In the genomic region with DNA sequence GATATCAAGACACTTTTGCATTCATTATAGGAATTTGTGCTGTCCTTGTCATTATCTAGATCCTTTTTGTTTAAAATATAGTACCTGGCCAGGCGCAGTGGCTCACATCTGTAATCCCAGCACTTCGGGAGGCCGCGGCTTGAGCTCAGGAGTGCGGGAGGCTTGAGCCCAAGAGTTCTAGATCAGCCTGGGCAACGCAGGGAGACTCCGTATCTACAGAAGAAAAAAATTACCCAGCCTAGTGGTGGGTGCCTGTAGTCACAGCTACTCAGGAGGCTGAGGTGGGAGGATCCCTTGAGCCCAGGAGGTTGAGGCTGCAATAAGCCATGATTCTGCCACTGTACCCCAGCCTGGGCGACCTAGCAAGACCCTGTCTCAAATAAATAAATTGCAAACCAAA, we compare ENCODE assay signal across 6 cellular contexts. TPM values are rescaled to one million over a fixed set of nuclear protein-coding genes. Genes with fewer than 3 reads are reported as not detected.
A peak's percentile ranks its signal among the peaks of the same experiment; 100 is the strongest.
DNase-seq lines count a peak whose midpoint lies in the region; ATAC-seq and TF ChIP-seq lines count a peak whose summit lies in the region.

No MANE protein-coding gene starts in this region.

- in situ Hi-C loops in GM13976 (cut with MboI; ENCODE audit: low sequenced_read_pairs, unreplicated experiment): no loop called here

- peak; percentile 9 to 16 for ATAC-seq in right cardiac atrium

- H3K9me3 ChIP-seq in right cardiac atrium (ENCODE audit: control insufficient read depth, low read length) (no peaks in the 10 kb centered on the region), uterus (no peaks in the 10 kb centered on the region)

- H3K36me3 ChIP-seq in uterus: no peaks in the 10 kb centered on the region

- no peak for TF ChIP-seq POLR2A in uterus (IDR thresholded peaks at IDR 0.05)

- TF ChIP-seq CTCF in GM12874 (IDR thresholded peaks at IDR 0.05; ENCODE audit: insufficient read depth, low read depth, low read length): peak; percentile 39; the same call in 1 of the 2 replicates
- TF ChIP-seq CTCF in uterus (IDR thresholded peaks at IDR 0.05): no peak
- TF ChIP-seq CTCF in GM13976 (IDR thresholded peaks at IDR 0.05; ENCODE audit: borderline replicate concordance, control extremely low read depth, extremely low read depth, insufficient read depth, missing control alignments): no peak

- 92% methylated on average over 8 of the region's 8 CpGs for WGBS in right cardiac atrium

- H3K27me3 ChIP-seq in right cardiac atrium (ENCODE audit: control insufficient read depth, insufficient read depth) (no peaks in the 10 kb centered on the region), uterus (no peaks in the 10 kb centered on the region)

- H3K4me1 ChIP-seq in right cardiac atrium (ENCODE audit: control insufficient read depth, insufficient read depth, low read length) (no peaks in the 10 kb centered on the region), uterus (no peaks in the 10 kb centered on the region)

- intact Hi-C loops in right cardiac atrium (cut with DNase I) (no loop called here), uterus (cut with DNase I; ENCODE audit: low total_unique reads) (no loop called here)

- H3K4me3 ChIP-seq in right cardiac atrium (ENCODE audit: low read length): peak overlapping the region; percentile 53
- peak overlapping the region; percentile 58 to 75 for H3K4me3 ChIP-seq in uterus

- DNase-seq in SW480 (ENCODE audit: low spot score): peak; percentile 22
- DNase-seq in right cardiac atrium: no peak
- DNase-seq in uterus: no peak
- DNase-seq in GM13976 (ENCODE audit: low spot score): no peak
- DNase-seq in KG1 (lab: John Stamatoyannopoulos, UW): no peak

- H3K27ac ChIP-seq in right cardiac atrium (ENCODE audit: low read length) (peak overlapping the region; percentile 14), uterus (peak overlapping the region; percentile 32 to 55)

RNA-seq across cellular contexts. Expression of a gene that starts 0.6 kb away (rescaled TPM):
- total RNA-seq in right cardiac atrium (10 to 100 TPM; 10.1 to 11.7 (median 11.0) TPM), uterus (10 to 100 TPM in 3 of 4 donors, 1 to 10 TPM in 1; 3.1 to 11.5 (median 10.8) TPM)
- polyA plus RNA-seq in right cardiac atrium: 23.3 TPM

RNA-seq across cellular contexts. Expression of a gene that starts 6.5 kb away (rescaled TPM):
- total RNA-seq in right cardiac atrium: 10 to 100 TPM; 11.7 to 14.7 (median 12.5) TPM
- polyA plus RNA-seq in right cardiac atrium: 9.3 TPM
- 10 to 100 TPM in 3 of 4 donors, 1 to 10 TPM in 1; 5.6 to 14.7 (median 11.9) TPM for total RNA-seq in uterus

RNA-seq across cellular contexts. Expression of a gene that starts 44.4 kb away (rescaled TPM):
- total RNA-seq in right cardiac atrium: under 1 TPM in 3 of 4 donors, not detected in 1; 0.25 to 0.76 (median 0.31) TPM
- 0.20 TPM for polyA plus RNA-seq in right cardiac atrium
- total RNA-seq in uterus: not detected

RNA-seq across cellular contexts. Expression of a gene that starts 49.7 kb away (rescaled TPM):
- 10 to 100 TPM in 3 of 4 donors, 1 to 10 TPM in 1; 4.4 to 13.4 (median 11.7) TPM for total RNA-seq in right cardiac atrium
- polyA plus RNA-seq in right cardiac atrium: 15.0 TPM
- total RNA-seq in uterus: 1 to 10 TPM in 2 of 4 donors, under 1 TPM in 2; 0.26 to 2.5 (median 0.97) TPM

RNA-seq across cellular contexts. Expression of a gene that starts 53.1 kb away (rescaled TPM):
- total RNA-seq in right cardiac atrium (10 to 100 TPM; 12.2 to 23.1 (median 15.7) TPM), uterus (10 to 100 TPM in 2 of 4 donors, 1 to 10 TPM in 1, under 1 TPM in 1; 0.51 to 15.1 (median 10.8) TPM)
- polyA plus RNA-seq in right cardiac atrium: 15.4 TPM
